ENCODE assay signal across 19 cellular contexts in the genomic region with DNA sequence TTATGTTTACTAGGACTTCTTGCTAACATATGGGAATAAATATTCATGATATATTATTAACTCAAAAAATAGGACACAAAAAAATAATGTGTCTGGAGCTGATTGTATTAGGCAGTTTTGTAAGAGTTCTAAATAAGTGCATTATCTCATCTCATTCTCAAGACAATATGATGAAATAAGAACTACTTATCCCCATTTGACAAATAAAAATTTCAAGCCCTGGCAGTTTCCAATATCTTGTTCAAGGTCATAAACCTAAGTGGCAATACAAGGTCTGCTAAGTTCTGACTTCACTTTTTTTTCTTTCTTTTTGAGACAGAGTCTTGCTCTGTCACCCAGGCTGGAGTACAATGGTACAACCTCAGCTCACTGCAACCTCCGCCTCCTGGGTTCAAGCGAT. TPM values are rescaled to one million over a fixed set of nuclear protein-coding genes. Genes with fewer than 3 reads are reported as not detected.
DNase-seq lines count a peak whose midpoint lies in the region; ATAC-seq, FAIRE-seq and TF ChIP-seq lines count a peak whose summit lies in the region.
"Had no signal": no experiment of that assay in that cellular context is flagged by ENCODE, and none has a peak within 500 bp of the region (broad histone marks: within the 10 kb centered on the region; RNA-seq: fewer than 3 reads in every experiment).

No MANE protein-coding gene starts in this region.

- no peak for ATAC-seq in T-helper 17 cell
- no peak for ATAC-seq in effector memory CD8-positive, alpha-beta T cell (replicated peaks)
- no peak for ATAC-seq in psoas muscle
- ATAC-seq in GM18511 (IDR thresholded peaks at IDR 0.05; ENCODE audit: unreplicated experiment), result no peak
- ATAC-seq: CD8-positive, alpha-beta T cell; K562 had no signal

- H3K36me3 ChIP-seq in psoas muscle (ENCODE audit: insufficient read depth in 1 of 2, low read depth in 1 of 2), result peaks cover 2 to 72% of the 10 kb centered on the region in 2 donors

- intact Hi-C loops in psoas muscle (cut with DNase I), result no loop called here

- peak overlapping the region; percentile 49 for H3K27ac Mint-ChIP-seq in T-helper 17 cell
- peak overlapping the region; percentile 6 to 80 for H3K27ac Mint-ChIP-seq in effector memory CD8-positive, alpha-beta T cell
- H3K27ac Mint-ChIP-seq: CD8-positive, alpha-beta T cell had no signal

- FAIRE-seq in G401.6 (lab: Jason Lieb, UNC), result peak; percentile 13
- FAIRE-seq: GM12892, GM18507, H1 had no signal

- H3K27me3 Mint-ChIP-seq in T-helper 17 cell, result no peaks in the 10 kb centered on the region
- no peaks in the 10 kb centered on the region for H3K27me3 Mint-ChIP-seq in effector memory CD8-positive, alpha-beta T cell

- H3K9me3 Mint-ChIP-seq in effector memory CD8-positive, alpha-beta T cell, result no peaks in the 10 kb centered on the region
- H3K9me3 Mint-ChIP-seq: CD8-positive, alpha-beta T cell had no signal

- no peak overlapping the region for H3K4me3 ChIP-seq in psoas muscle
- H3K4me3 ChIP-seq: BLaER1 treated with 17β-estradiol and CSF1 and Interleukin-3, amounts not matched to agents 10 nM and 100 nM; K562 had no signal

- no peak overlapping the region for H3K4me3 Mint-ChIP-seq in T-helper 17 cell
- H3K4me3 Mint-ChIP-seq in effector memory CD8-positive, alpha-beta T cell, result no peak overlapping the region
- H3K4me3 Mint-ChIP-seq: CD8-positive, alpha-beta T cell had no signal

- H3K27me3 ChIP-seq in psoas muscle (ENCODE audit: insufficient read depth in 3 of 3, low read length in 2 of 3), result no peaks in the 10 kb centered on the region
- H3K27me3 ChIP-seq: BLaER1 treated with 17β-estradiol and CSF1 and Interleukin-3, amounts not matched to agents 10 nM and 100 nM had no signal

- H3K9me3 ChIP-seq in T-helper 17 cell (ENCODE audit: control insufficient read depth, low read length, poor library complexity, severe bottlenecking) (no peaks in the 10 kb centered on the region), psoas muscle (no peaks in the 10 kb centered on the region)
- H3K9me3 ChIP-seq: BLaER1 treated with 17β-estradiol and CSF1 and Interleukin-3, amounts not matched to agents 10 nM and 100 nM had no signal

- 92 to 97% (median 93%) methylated on average over 2 of the region's 2 CpGs for WGBS in psoas muscle, 3 donors

- H3K4me1 ChIP-seq in psoas muscle, result no peaks in the 10 kb centered on the region
- H3K4me1 ChIP-seq: BLaER1 treated with 17β-estradiol and CSF1 and Interleukin-3, amounts not matched to agents 10 nM and 100 nM had no signal

- TF ChIP-seq CTCF in psoas muscle (IDR thresholded peaks at IDR 0.05), result no peak

- H3K4me1 Mint-ChIP-seq in T-helper 17 cell, result peaks cover 5% of the 10 kb centered on the region
- H3K4me1 Mint-ChIP-seq in effector memory CD8-positive, alpha-beta T cell (ENCODE audit: low read depth in 2 of 2), result peaks cover 5% of the 10 kb centered on the region in 2 donors

- peaks cover 6% of the 10 kb centered on the region for H3K36me3 Mint-ChIP-seq in T-helper 17 cell (ENCODE audit: low read depth)
- peaks cover 89% of the 10 kb centered on the region for H3K36me3 Mint-ChIP-seq in effector memory CD8-positive, alpha-beta T cell (ENCODE audit: insufficient read depth)

- H3K27ac ChIP-seq in psoas muscle, result peak overlapping the region; percentile 17
- H3K27ac ChIP-seq: BLaER1 treated with 17β-estradiol and CSF1 and Interleukin-3, amounts not matched to agents 10 nM and 100 nM had no signal

- DNase-seq in T-helper 17 cell (no peak), psoas muscle (no peak)
- no peak for DNase-seq in effector memory CD8-positive, alpha-beta T cell
- DNase-seq in activated CD8-positive, alpha-beta memory T cell treated with anti-CD3 and anti-CD28 coated beads, Interleukin-2, amount 50 U/mL, for 4 hours, result no peak
- no peak for DNase-seq in stimulated activated CD4-positive, alpha-beta T cell treated with anti-CD3 and anti-CD28 coated beads, Interleukin-2, amount 100 ng/mL, for 48 hours
- DNase-seq: Calu3; CD8-positive, alpha-beta T cell; NCI-H1105; NCI-H748 treated with DMSO at 0.1 percent for 48 hours; NK-92 treated with Interleukin-12 subunit alpha and Interleukin-12 subunit beta, amount 100 ng/mL, for 24 hours; OCI-M1; SHP77 treated with DMSO at 0.1 percent for 48 hours had no signal

RNA-seq across cellular contexts. Expression of a gene that starts 18.3 kb away (rescaled TPM):
- total RNA-seq in T-helper 17 cell (100 to 1,000 TPM; 117 TPM), psoas muscle (100 to 1,000 TPM in 2 of 4 donors, 10 to 100 TPM in 2; 55.5 to 116 (median 91.7) TPM)
- 100 to 1,000 TPM; 108 to 197 (median 135) TPM for polyA plus RNA-seq in psoas muscle
